1 cellular context compared by ENCODE assay signal in the genomic region with DNA sequence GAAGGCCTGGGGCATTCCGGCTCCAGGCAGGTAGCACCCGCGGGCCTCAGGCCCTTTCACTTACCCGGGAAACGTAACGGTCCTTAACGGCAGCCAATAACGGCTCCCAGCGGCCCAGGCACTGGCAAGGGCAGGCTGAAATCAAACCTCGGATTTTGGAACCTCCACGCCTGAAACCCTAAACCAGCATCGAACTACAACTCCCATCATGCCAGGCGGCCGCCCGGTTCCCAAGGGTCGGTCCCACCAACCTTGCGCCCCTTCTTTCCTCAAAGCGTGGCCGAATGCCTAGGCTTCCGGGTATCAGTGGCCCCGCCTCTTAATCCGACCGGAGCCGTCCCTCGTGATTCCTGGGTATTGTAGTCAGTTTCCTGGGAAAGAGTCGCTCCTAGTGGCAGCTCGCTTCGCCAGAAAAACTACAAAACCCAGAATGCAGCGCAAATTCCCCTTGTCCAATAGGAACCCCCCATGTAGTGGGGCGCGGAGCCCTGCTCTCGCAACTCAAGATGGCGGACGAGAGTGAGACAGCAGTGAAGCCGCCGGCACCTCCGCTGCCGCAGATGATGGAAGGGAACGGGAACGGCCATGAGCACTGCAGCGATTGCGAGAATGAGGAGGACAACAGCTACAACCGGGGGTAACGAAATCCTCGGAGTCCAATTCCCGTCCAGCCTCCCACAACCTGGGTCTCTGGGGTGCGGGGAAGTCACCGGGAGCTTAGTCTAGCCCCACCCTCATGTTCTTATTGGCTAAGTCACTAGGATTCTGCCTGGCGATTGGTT.
TF ChIP-seq lines count a peak whose summit lies in the region.

Gene NMT1, plus strand, starts transcription at position 494 of the 782 bp plus-strand sequence. Its CDS starts 13 bp downstream, at position 507.

TF ChIP-seq in HepG2, 621 proteins besides CTCF, POLR2A, EP300 and RAD21 (continued from another document and continues in another):
- TF ChIP-seq, protein P1, sequence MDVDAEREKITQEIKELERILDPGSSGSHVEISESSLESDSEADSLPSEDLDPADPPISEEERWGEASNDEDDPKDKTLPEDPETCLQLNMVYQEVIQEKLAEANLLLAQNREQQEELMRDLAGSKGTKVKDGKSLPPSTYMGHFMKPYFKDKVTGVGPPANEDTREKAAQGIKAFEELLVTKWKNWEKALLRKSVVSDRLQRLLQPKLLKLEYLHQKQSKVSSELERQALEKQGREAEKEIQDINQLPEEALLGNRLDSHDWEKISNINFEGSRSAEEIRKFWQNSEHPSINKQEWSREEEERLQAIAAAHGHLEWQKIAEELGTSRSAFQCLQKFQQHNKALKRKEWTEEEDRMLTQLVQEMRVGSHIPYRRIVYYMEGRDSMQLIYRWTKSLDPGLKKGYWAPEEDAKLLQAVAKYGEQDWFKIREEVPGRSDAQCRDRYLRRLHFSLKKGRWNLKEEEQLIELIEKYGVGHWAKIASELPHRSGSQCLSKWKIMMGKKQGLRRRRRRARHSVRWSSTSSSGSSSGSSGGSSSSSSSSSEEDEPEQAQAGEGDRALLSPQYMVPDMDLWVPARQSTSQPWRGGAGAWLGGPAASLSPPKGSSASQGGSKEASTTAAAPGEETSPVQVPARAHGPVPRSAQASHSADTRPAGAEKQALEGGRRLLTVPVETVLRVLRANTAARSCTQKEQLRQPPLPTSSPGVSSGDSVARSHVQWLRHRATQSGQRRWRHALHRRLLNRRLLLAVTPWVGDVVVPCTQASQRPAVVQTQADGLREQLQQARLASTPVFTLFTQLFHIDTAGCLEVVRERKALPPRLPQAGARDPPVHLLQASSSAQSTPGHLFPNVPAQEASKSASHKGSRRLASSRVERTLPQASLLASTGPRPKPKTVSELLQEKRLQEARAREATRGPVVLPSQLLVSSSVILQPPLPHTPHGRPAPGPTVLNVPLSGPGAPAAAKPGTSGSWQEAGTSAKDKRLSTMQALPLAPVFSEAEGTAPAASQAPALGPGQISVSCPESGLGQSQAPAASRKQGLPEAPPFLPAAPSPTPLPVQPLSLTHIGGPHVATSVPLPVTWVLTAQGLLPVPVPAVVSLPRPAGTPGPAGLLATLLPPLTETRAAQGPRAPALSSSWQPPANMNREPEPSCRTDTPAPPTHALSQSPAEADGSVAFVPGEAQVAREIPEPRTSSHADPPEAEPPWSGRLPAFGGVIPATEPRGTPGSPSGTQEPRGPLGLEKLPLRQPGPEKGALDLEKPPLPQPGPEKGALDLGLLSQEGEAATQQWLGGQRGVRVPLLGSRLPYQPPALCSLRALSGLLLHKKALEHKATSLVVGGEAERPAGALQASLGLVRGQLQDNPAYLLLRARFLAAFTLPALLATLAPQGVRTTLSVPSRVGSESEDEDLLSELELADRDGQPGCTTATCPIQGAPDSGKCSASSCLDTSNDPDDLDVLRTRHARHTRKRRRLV (CRISPR knock-in tag; IDR thresholded peaks at IDR 0.05): 0 out of 2 replicates have a peak, but pooled peaks have one; percentile 76
- TF ChIP-seq PREB (CRISPR knock-in tag; IDR thresholded peaks at IDR 0.05) (peak; percentile 90; the same call in 1 of the 2 replicates), DRAP1 (CRISPR knock-in tag; IDR thresholded peaks at IDR 0.05) (peak; percentile 87), HDAC1 (CRISPR knock-in tag; IDR thresholded peaks at IDR 0.05) (peak; percentile 88), ZNF557 (CRISPR knock-in tag; IDR thresholded peaks at IDR 0.05) (0 out of 2 replicates have a peak, but pooled peaks have one; percentile 82), RARG (CRISPR knock-in tag; IDR thresholded peaks at IDR 0.05; ENCODE audit: low read depth) (peak; percentile 89; the same call in 1 of the 2 replicates), HNRNPL (IDR thresholded peaks at IDR 0.05; ENCODE audit: low read depth, low read length) (0 out of 2 replicates have a peak, but pooled peaks have one; percentile 50), SALL1 (CRISPR knock-in tag; IDR thresholded peaks at IDR 0.05) (peak; percentile 82), ZNF264 (CRISPR knock-in tag; IDR thresholded peaks at IDR 0.05) (peak; percentile 67; the same call in 1 of the 2 replicates), TP53 (CRISPR knock-in tag; conservative IDR thresholded peaks at IDR 0.05) (peak; percentile 89), ATF3 (CRISPR knock-in tag; IDR thresholded peaks at IDR 0.05) (peak; percentile 69; the same call in 1 of the 2 replicates), NFKB2 (CRISPR knock-in tag; IDR thresholded peaks at IDR 0.05; ENCODE audit: borderline replicate concordance) (peak; percentile 81), ZNF256 (CRISPR knock-in tag; conservative IDR thresholded peaks at IDR 0.05) (peak; percentile 83), FUBP1 (CRISPR knock-in tag; IDR thresholded peaks at IDR 0.05; ENCODE audit: borderline replicate concordance) (no peak), ZFYVE20 (CRISPR knock-in tag; IDR thresholded peaks at IDR 0.05; ENCODE audit: borderline replicate concordance, low read depth) (no peak), REPIN1 (CRISPR knock-in tag; IDR thresholded peaks at IDR 0.05; ENCODE audit: borderline replicate concordance, low read depth) (0 out of 2 replicates have a peak, but pooled peaks have one; percentile 5), ZBTB42 (CRISPR knock-in tag; IDR thresholded peaks at IDR 0.05) (peak; percentile 78; the same call in 1 of the 2 replicates), ZNF317 (CRISPR knock-in tag; IDR thresholded peaks at IDR 0.05) (peak; percentile 27; the same call in 1 of the 2 replicates), FOXA3 (CRISPR knock-in tag; IDR thresholded peaks at IDR 0.05) (peak; percentile 69; the same call in 1 of the 2 replicates), JARID2 (CRISPR knock-in tag; IDR thresholded peaks at IDR 0.05; ENCODE audit: insufficient replicate concordance) (peak; percentile 92), IRF2 (CRISPR knock-in tag; IDR thresholded peaks at IDR 0.05) (peak; percentile 71), TBP (CRISPR knock-in tag; IDR thresholded peaks at IDR 0.05) (peak; percentile 14; the same call in 1 of the 2 replicates), NR3C1 (CRISPR knock-in tag; IDR thresholded peaks at IDR 0.05) (no peak), RELA (CRISPR knock-in tag; IDR thresholded peaks at IDR 0.05) (peak; percentile 80; the same call in 1 of the 2 replicates), THAP9 (CRISPR knock-in tag; IDR thresholded peaks at IDR 0.05; ENCODE audit: borderline replicate concordance) (peak; percentile 100), SMYD3 (CRISPR knock-in tag; IDR thresholded peaks at IDR 0.05) (no peak), GPN1 (CRISPR knock-in tag; IDR thresholded peaks at IDR 0.05; ENCODE audit: borderline replicate concordance) (0 out of 2 replicates have a peak, but pooled peaks have one; percentile 56), ZNF460 (CRISPR knock-in tag; IDR thresholded peaks at IDR 0.05; ENCODE audit: borderline replicate concordance) (no peak; the same call in 1 of the 2 replicates)
- TF ChIP-seq, protein P2, sequence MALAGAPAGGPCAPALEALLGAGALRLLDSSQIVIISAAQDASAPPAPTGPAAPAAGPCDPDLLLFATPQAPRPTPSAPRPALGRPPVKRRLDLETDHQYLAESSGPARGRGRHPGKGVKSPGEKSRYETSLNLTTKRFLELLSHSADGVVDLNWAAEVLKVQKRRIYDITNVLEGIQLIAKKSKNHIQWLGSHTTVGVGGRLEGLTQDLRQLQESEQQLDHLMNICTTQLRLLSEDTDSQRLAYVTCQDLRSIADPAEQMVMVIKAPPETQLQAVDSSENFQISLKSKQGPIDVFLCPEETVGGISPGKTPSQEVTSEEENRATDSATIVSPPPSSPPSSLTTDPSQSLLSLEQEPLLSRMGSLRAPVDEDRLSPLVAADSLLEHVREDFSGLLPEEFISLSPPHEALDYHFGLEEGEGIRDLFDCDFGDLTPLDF (CRISPR knock-in tag; IDR thresholded peaks at IDR 0.05): peak; percentile 92; the same call in 1 of the 2 replicates
- TF ChIP-seq, protein P3, sequence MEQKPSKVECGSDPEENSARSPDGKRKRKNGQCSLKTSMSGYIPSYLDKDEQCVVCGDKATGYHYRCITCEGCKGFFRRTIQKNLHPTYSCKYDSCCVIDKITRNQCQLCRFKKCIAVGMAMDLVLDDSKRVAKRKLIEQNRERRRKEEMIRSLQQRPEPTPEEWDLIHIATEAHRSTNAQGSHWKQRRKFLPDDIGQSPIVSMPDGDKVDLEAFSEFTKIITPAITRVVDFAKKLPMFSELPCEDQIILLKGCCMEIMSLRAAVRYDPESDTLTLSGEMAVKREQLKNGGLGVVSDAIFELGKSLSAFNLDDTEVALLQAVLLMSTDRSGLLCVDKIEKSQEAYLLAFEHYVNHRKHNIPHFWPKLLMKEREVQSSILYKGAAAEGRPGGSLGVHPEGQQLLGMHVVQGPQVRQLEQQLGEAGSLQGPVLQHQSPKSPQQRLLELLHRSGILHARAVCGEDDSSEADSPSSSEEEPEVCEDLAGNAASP (CRISPR knock-in tag; IDR thresholded peaks at IDR 0.05; ENCODE audit: borderline replicate concordance): peak; percentile 13
- TF ChIP-seq, protein P4, sequence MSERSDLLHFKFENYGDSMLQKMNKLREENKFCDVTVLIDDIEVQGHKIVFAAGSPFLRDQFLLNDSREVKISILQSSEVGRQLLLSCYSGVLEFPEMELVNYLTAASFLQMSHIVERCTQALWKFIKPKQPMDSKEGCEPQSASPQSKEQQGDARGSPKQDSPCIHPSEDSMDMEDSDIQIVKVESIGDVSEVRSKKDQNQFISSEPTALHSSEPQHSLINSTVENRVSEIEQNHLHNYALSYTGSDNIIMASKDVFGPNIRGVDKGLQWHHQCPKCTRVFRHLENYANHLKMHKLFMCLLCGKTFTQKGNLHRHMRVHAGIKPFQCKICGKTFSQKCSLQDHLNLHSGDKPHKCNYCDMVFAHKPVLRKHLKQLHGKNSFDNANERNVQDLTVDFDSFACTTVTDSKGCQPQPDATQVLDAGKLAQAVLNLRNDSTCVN (CRISPR knock-in tag; IDR thresholded peaks at IDR 0.05; ENCODE audit: borderline replicate concordance): peak; percentile 84; the same call in 1 of the 2 replicates
- TF ChIP-seq, protein P5, sequence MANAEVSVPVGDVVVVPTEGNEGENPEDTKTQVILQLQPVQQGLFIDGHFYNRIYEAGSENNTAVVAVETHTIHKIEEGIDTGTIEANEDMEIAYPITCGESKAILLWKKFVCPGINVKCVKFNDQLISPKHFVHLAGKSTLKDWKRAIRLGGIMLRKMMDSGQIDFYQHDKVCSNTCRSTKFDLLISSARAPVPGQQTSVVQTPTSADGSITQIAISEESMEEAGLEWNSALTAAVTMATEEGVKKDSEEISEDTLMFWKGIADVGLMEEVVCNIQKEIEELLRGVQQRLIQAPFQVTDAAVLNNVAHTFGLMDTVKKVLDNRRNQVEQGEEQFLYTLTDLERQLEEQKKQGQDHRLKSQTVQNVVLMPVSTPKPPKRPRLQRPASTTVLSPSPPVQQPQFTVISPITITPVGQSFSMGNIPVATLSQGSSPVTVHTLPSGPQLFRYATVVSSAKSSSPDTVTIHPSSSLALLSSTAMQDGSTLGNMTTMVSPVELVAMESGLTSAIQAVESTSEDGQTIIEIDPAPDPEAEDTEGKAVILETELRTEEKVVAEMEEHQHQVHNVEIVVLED (CRISPR knock-in tag; IDR thresholded peaks at IDR 0.05; ENCODE audit: borderline replicate concordance): peak; percentile 93
- TF ChIP-seq, protein P6, sequence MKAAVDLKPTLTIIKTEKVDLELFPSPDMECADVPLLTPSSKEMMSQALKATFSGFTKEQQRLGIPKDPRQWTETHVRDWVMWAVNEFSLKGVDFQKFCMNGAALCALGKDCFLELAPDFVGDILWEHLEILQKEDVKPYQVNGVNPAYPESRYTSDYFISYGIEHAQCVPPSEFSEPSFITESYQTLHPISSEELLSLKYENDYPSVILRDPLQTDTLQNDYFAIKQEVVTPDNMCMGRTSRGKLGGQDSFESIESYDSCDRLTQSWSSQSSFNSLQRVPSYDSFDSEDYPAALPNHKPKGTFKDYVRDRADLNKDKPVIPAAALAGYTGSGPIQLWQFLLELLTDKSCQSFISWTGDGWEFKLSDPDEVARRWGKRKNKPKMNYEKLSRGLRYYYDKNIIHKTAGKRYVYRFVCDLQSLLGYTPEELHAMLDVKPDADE (CRISPR knock-in tag; IDR thresholded peaks at IDR 0.05): peak; percentile 45; the same call in 1 of the 2 replicates
